In genomic region chr5:176620333-176620981, GRCh38 we compare ENCODE assay signal across 11 cellular contexts. TPM values are rescaled to one million over a fixed set of nuclear protein-coding genes. Genes with fewer than 3 reads are reported as not detected.
DNase-seq lines count a peak whose midpoint lies in the region; ATAC-seq and TF ChIP-seq lines count a peak whose summit lies in the region.
"Had no signal": no experiment of that assay in that cellular context is flagged by ENCODE, and none has a peak within 500 bp of the region (broad histone marks: within the 10 kb centered on the region; RNA-seq: fewer than 3 reads in every experiment).

No MANE protein-coding gene starts in this region.

- CTCF ChIA-PET in CD4-positive, alpha-beta memory T cell (lab: Charles Lee; ENCODE audit: partially characterized antibody) = interaction anchor here (0.7 kb wide), 1 partner anchor 811 kb away, joined by 3 read pairs; no protein-coding TSS in a partner anchor

- H3K27ac ChIP-seq in CD4-positive, alpha-beta memory T cell (ENCODE audit: low read depth, low read length) = no peak overlapping the region
- H3K27ac ChIP-seq in HUES6 (ENCODE audit: low read depth, low read length) = no peak overlapping the region
- no peak overlapping the region for H3K27ac ChIP-seq in MM.1S (ENCODE audit: low read length)

- TF ChIP-seq CTCF in MM.1S (IDR thresholded peaks at IDR 0.05; ENCODE audit: low read length) = no peak

- no peak for ATAC-seq in central memory CD8-positive, alpha-beta T cell (replicated peaks; ENCODE audit: extremely low read depth, poor library complexity, severe bottlenecking)
- peak; percentile 12 to 45 for ATAC-seq in naive thymus-derived CD8-positive, alpha-beta T cell
- ATAC-seq in HG03196 (IDR thresholded peaks at IDR 0.05; ENCODE audit: unreplicated experiment) = no peak

- POLR2A ChIA-PET in CD4-positive, alpha-beta memory T cell (lab: Charles Lee; ENCODE audit: partially characterized antibody) = no interaction called here
- POLR2A ChIA-PET in naive thymus-derived CD8-positive, alpha-beta T cell (lab: Charles Lee) = interaction anchor here (0.7 kb wide), 1 partner anchor 157 kb away, joined by 3 read pairs; no protein-coding TSS in a partner anchor

- peak overlapping the region; percentile 63 to 87 (median 72) for H3K4me3 Mint-ChIP-seq in CD4-positive, alpha-beta memory T cell
- H3K4me3 Mint-ChIP-seq in central memory CD8-positive, alpha-beta T cell = peak overlapping the region; percentile 68
- H3K4me3 Mint-ChIP-seq in naive thymus-derived CD8-positive, alpha-beta T cell = peak overlapping the region; percentile 68 to 91 (median 78)

- H3K9me3 ChIP-seq in CD4-positive, alpha-beta memory T cell (ENCODE audit: control insufficient read depth in 1 of 2, low read length in 2 of 2) = no peaks in the 10 kb centered on the region
- no peaks in the 10 kb centered on the region for H3K9me3 ChIP-seq in HUES6 (ENCODE audit: control insufficient read depth, insufficient read depth, low read depth, low read length)
- no peaks in the 10 kb centered on the region for H3K9me3 ChIP-seq in MM.1S (replicated peaks; ENCODE audit: insufficient read depth, low read length)

- intact Hi-C loops in CD4-positive, alpha-beta memory T cell (cut with micrococcal nuclease) = no loop called here

- H3K9me3 Mint-ChIP-seq in CD4-positive, alpha-beta memory T cell = peaks cover 0 to 3% (median 0%) of the 10 kb centered on the region in 8 donors
- no peaks in the 10 kb centered on the region for H3K9me3 Mint-ChIP-seq in central memory CD8-positive, alpha-beta T cell
- H3K9me3 Mint-ChIP-seq in naive thymus-derived CD8-positive, alpha-beta T cell = no peaks in the 10 kb centered on the region

- peaks cover 32 to 45% of the 10 kb centered on the region in 2 donors for H3K27me3 Mint-ChIP-seq in CD4-positive, alpha-beta memory T cell
- H3K27me3 Mint-ChIP-seq in central memory CD8-positive, alpha-beta T cell = peaks cover 74% of the 10 kb centered on the region
- H3K27me3 Mint-ChIP-seq in naive thymus-derived CD8-positive, alpha-beta T cell = peaks cover 11 to 79% (median 33%) of the 10 kb centered on the region in 5 donors

- no peak overlapping the region for H3K4me3 ChIP-seq in CD4-positive, alpha-beta memory T cell (ENCODE audit: low read length in 2 of 2)
- H3K4me3 ChIP-seq in HUES6 (ENCODE audit: low read depth, low read length) (peak overlapping the region; percentile 53), MM.1S (ENCODE audit: low read length) (no peak overlapping the region)

- H3K79me2 ChIP-seq in MM.1S (ENCODE audit: low read length) = no peaks in the 10 kb centered on the region

- H3K9ac ChIP-seq in HUES6 (ENCODE audit: low read length) = no peak overlapping the region
- no peak overlapping the region for H3K9ac ChIP-seq in MM.1S (ENCODE audit: low read length)

- no peaks in the 10 kb centered on the region for H3K36me3 ChIP-seq in CD4-positive, alpha-beta memory T cell (ENCODE audit: insufficient read depth, low read length)
- H3K36me3 ChIP-seq in HUES6 (ENCODE audit: control insufficient read depth, insufficient read depth, low read length) = no peaks in the 10 kb centered on the region
- no peaks in the 10 kb centered on the region for H3K36me3 ChIP-seq in MM.1S (replicated peaks; ENCODE audit: insufficient read depth, low read length)

- H3K9me2 ChIP-seq in MM.1S (replicated peaks; ENCODE audit: insufficient read depth, low read length) = no peaks in the 10 kb centered on the region

- H3K27me3 ChIP-seq in CD4-positive, alpha-beta memory T cell (ENCODE audit: insufficient read depth, low read length) = peaks cover 35% of the 10 kb centered on the region
- H3K27me3 ChIP-seq in HUES6 (ENCODE audit: control insufficient read depth, insufficient read depth, low read length) = peaks cover 59% of the 10 kb centered on the region
- peaks cover 81% of the 10 kb centered on the region for H3K27me3 ChIP-seq in MM.1S (replicated peaks; ENCODE audit: insufficient read depth, low read length)

- DNase-seq in CD4-positive, alpha-beta memory T cell = no peak
- no peak for DNase-seq in central memory CD8-positive, alpha-beta T cell (ENCODE audit: low spot score in 2 of 2)
- DNase-seq in naive thymus-derived CD8-positive, alpha-beta T cell = peak in 1 of 10 donors; percentile 23
- DNase-seq in globus pallidus (ENCODE audit: low spot score) = no peak
- DNase-seq in Ammon's horn (ENCODE audit: low spot score) = no peak
- no peak for DNase-seq in MM.1S
- DNase-seq: activated CD8-positive, alpha-beta memory T cell treated with anti-CD3 and anti-CD28 coated beads, Interleukin-2, amount 50 U/mL, for 48 hours; NCI-H446 treated with DMSO at 0.1 percent for 48 hours; stimulated activated CD4-positive, alpha-beta T cell treated with anti-CD3 and anti-CD28 coated beads, Interleukin-15, amount 100 ng/mL, for 24 hours had no signal

- H3K4me1 Mint-ChIP-seq in CD4-positive, alpha-beta memory T cell = peaks cover 6 to 19% (median 13%) of the 10 kb centered on the region in 4 donors
- peaks cover 7% of the 10 kb centered on the region for H3K4me1 Mint-ChIP-seq in central memory CD8-positive, alpha-beta T cell
- H3K4me1 Mint-ChIP-seq in naive thymus-derived CD8-positive, alpha-beta T cell = peaks cover 7 to 22% (median 18%) of the 10 kb centered on the region in 4 donors

- no peaks in the 10 kb centered on the region for H3F3A ChIP-seq in MM.1S (ENCODE audit: insufficient read depth, low read length)

- H3K4me2 ChIP-seq in MM.1S (ENCODE audit: low read depth, low read length) = no peak overlapping the region

- no peaks in the 10 kb centered on the region for H3K36me3 Mint-ChIP-seq in CD4-positive, alpha-beta memory T cell
- H3K36me3 Mint-ChIP-seq in central memory CD8-positive, alpha-beta T cell (ENCODE audit: insufficient read depth) = peaks cover 7% of the 10 kb centered on the region
- no peaks in the 10 kb centered on the region for H3K36me3 Mint-ChIP-seq in naive thymus-derived CD8-positive, alpha-beta T cell

- H3K4me1 ChIP-seq in CD4-positive, alpha-beta memory T cell (ENCODE audit: insufficient read depth, low read length) = peaks cover 23% of the 10 kb centered on the region
- H3K4me1 ChIP-seq in HUES6 (ENCODE audit: control insufficient read depth, insufficient read depth, low read length) = peaks cover 8% of the 10 kb centered on the region; the same call in 1 of the 2 replicates
- H3K4me1 ChIP-seq in MM.1S (ENCODE audit: low read length) = no peaks in the 10 kb centered on the region

- H2AFZ ChIP-seq in MM.1S (ENCODE audit: low read length) = no peak overlapping the region

- no peaks in the 10 kb centered on the region for H4K20me1 ChIP-seq in MM.1S (ENCODE audit: insufficient read depth, low read length)

- no peak overlapping the region for H3K27ac Mint-ChIP-seq in CD4-positive, alpha-beta memory T cell
- H3K27ac Mint-ChIP-seq in central memory CD8-positive, alpha-beta T cell (ENCODE audit: low read depth) = no peak overlapping the region
- peak overlapping the region in 3 of 10 donors; percentile 8 to 54 (median 43) for H3K27ac Mint-ChIP-seq in naive thymus-derived CD8-positive, alpha-beta T cell

RNA-seq across cellular contexts. Expression of gene SNCB, which starts 9.9 kb away (rescaled TPM):
- total RNA-seq in CD4-positive, alpha-beta memory T cell = not detected
- not detected for polyA plus RNA-seq in CD4-positive, alpha-beta memory T cell
- total RNA-seq in naive thymus-derived CD8-positive, alpha-beta T cell = not detected
- polyA plus RNA-seq in naive thymus-derived CD8-positive, alpha-beta T cell = not detected

RNA-seq across cellular contexts. Expression of gene EIF4E1B, which starts 10.0 kb away (rescaled TPM):
- total RNA-seq in CD4-positive, alpha-beta memory T cell = not detected
- polyA plus RNA-seq in CD4-positive, alpha-beta memory T cell = not detected
- total RNA-seq in naive thymus-derived CD8-positive, alpha-beta T cell = not detected
- polyA plus RNA-seq in naive thymus-derived CD8-positive, alpha-beta T cell = not detected

RNA-seq across cellular contexts. Expression of gene GPRIN1, which starts 10.5 kb away (rescaled TPM):
- total RNA-seq in CD4-positive, alpha-beta memory T cell = under 1 TPM; 0.41 to 0.44 TPM
- polyA plus RNA-seq in CD4-positive, alpha-beta memory T cell = under 1 TPM in 1 of 2 donors, not detected in 1; 0.37 TPM
- under 1 TPM in 1 of 2 experiments, not detected in 1; 0.11 TPM for total RNA-seq in naive thymus-derived CD8-positive, alpha-beta T cell
- polyA plus RNA-seq in naive thymus-derived CD8-positive, alpha-beta T cell = under 1 TPM in 2 of 3 donors, not detected in 1; 0.06 to 0.27 TPM

RNA-seq across cellular contexts. Expression of gene TSPAN17, which starts 26.8 kb away (rescaled TPM):
- 10 to 100 TPM; 27.4 to 30.7 TPM for total RNA-seq in CD4-positive, alpha-beta memory T cell
- polyA plus RNA-seq in CD4-positive, alpha-beta memory T cell = 10 to 100 TPM; 16.0 to 26.7 TPM
- 10 to 100 TPM; 19.4 to 21.4 TPM for total RNA-seq in naive thymus-derived CD8-positive, alpha-beta T cell
- 10 to 100 TPM; 13.5 to 26.0 (median 18.4) TPM for polyA plus RNA-seq in naive thymus-derived CD8-positive, alpha-beta T cell

Comparison
In these comparisons a context has a peak if more than half of its experiments do, and no peak if none do; other contexts are left out.
1. ATAC-seq: peak in naive thymus-derived CD8-positive, alpha-beta T cell (2 of 2); none in central memory CD8-positive, alpha-beta T cell (single experiment) and HG03196 (single experiment).
2. Peak in every context shown above with its lines, with median percentiles within 50 percentile points of each other: H3K4me3 Mint-ChIP-seq.